In the genomic region with DNA sequence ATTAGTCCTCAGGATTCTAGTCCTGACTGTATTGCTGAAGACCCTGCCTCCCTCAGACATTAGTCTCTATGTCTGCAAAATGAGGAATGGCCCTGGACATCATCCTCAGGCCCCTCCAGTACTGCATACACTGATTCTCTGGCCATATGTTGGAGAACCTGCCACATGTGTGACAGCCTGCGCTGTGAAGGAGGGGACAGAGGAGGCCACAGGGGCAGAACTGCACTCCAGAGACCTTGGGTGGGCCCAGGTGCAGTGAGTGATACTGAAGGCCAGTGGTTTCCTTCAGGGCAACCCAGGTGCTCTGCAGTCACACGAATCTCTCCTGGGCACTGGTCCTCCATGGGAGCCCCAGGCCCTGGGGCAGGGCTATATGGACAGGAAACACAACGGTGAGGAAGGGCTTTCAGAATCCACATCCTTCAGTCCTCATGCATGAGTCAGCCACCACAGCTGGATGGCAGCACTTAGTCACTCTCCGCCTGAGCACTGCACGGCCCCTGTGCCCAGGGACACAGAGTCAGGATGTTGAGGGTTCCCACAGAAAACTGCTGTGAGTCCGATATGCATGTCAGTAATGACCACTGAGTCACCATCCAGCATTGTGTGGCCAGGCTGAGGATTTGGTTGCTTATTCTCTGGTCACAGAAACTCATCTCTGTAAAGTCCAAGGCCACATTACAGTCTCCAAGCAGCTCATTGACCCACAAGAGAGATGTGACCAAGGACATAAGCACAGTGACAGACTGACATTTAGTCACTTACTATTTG, we compare ENCODE assay signal across 10 cellular contexts. TPM values are rescaled to one million over a fixed set of nuclear protein-coding genes. Genes with fewer than 3 reads are reported as not detected.
DNase-seq lines count a peak whose midpoint lies in the region; ATAC-seq and TF ChIP-seq lines count a peak whose summit lies in the region.
"Had no signal": no experiment of that assay in that cellular context is flagged by ENCODE, and none has a peak within 500 bp of the region (broad histone marks: within the 10 kb centered on the region; RNA-seq: fewer than 3 reads in every experiment).

No MANE protein-coding gene starts in this region.

- ATAC-seq in HG03196 (IDR thresholded peaks at IDR 0.05; ENCODE audit: unreplicated experiment) (peak; percentile 84), left ventricle myocardium superior (peak; percentile 11)

- no peaks in the 10 kb centered on the region for H3K27me3 ChIP-seq in WERI-Rb-1 (ENCODE audit: insufficient read depth, low read depth, severe bottlenecking)
- H3K27me3 ChIP-seq: right lobe of liver had no signal

- H3K36me3 ChIP-seq in WERI-Rb-1 = peaks cover 11% of the 10 kb centered on the region
- H3K36me3 ChIP-seq: right lobe of liver had no signal

- H3K27ac ChIP-seq in WERI-Rb-1 = no peak overlapping the region
- H3K27ac ChIP-seq: 22Rv1, right lobe of liver had no signal

- intact Hi-C loops in left ventricle myocardium superior (cut with micrococcal nuclease) = loop anchor here (10.0 kb wide), 1 partner anchor 52 kb away; no protein-coding TSS in a partner anchor
- intact Hi-C loops in lower leg skin (cut with DNase I; ENCODE audit: low total_unique reads) = no loop called here

- no peak for TF ChIP-seq POLR2A in lower leg skin (IDR thresholded peaks at IDR 0.05)

- DNase-seq in NCI-H2196 (lab: John Stamatoyannopoulos, UW; ENCODE audit: unreplicated experiment) (peak; percentile 12), NCI-H2196 treated with DMSO at 0.1 percent for 48 hours (lab: John Stamatoyannopoulos, UW; ENCODE audit: unreplicated experiment) (no peak), WERI-Rb-1 (no peak), left ventricle myocardium superior (no peak), stromal cell of bone marrow (ENCODE audit: low read depth) (peak; percentile 95), lower leg skin (ENCODE audit: low spot score in 2 of 2) (no peak)
- DNase-seq in stimulated activated naive CD4-positive, alpha-beta T cell treated with Interleukin-2 at 50 U/mL for 16 hours (lab: John Stamatoyannopoulos, UW) = no peak
- DNase-seq: right lobe of liver had no signal

- TF ChIP-seq CTCF in WERI-Rb-1 (IDR thresholded peaks at IDR 0.05; ENCODE audit: low read depth, low read length) (peak; percentile 52), lower leg skin (IDR thresholded peaks at IDR 0.05) (no peak)

- no peaks in the 10 kb centered on the region for H3K9me3 ChIP-seq in WERI-Rb-1 (ENCODE audit: severe bottlenecking)
- H3K9me3 ChIP-seq: right lobe of liver had no signal

- 48 to 61% methylated on average over 6 of the region's 6 CpGs for WGBS in lower leg skin, 2 donors

- no peak overlapping the region for H3K4me3 ChIP-seq in WERI-Rb-1 (ENCODE audit: low read depth, low read length)
- no peak overlapping the region for H3K4me3 ChIP-seq in lower leg skin (ENCODE audit: low read depth, poor library complexity, severe bottlenecking)
- H3K4me3 ChIP-seq: right lobe of liver had no signal

RNA-seq across cellular contexts. Expression of a gene that starts 39.7 kb away (rescaled TPM):
- total RNA-seq in left ventricle myocardium superior (29.8 TPM), lower leg skin (10 to 100 TPM in 1 of 4 donors, 1 to 10 TPM in 3; 1.9 to 11.0 (median 6.0) TPM)

Comparison
In these comparisons a context has a peak if more than half of its experiments do, and no peak if none do; other contexts are left out.
1. DNase-seq: peak in NCI-H2196 (single experiment) and stromal cell of bone marrow (single experiment); none in NCI-H2196 treated with DMSO at 0.1 percent for 48 hours (single experiment), WERI-Rb-1 (single experiment), left ventricle myocardium superior (single experiment), stimulated activated naive CD4-positive, alpha-beta T cell treated with Interleukin-2 at 50 U/mL for 16 hours (single experiment) and lower leg skin (0 of 2).